ENCODE assay signal across 9 cellular contexts in genomic region chr16:73046484-73047214, GRCh38. TPM values are rescaled to one million over a fixed set of nuclear protein-coding genes. Genes with fewer than 3 reads are reported as not detected.
A peak's percentile ranks its signal among the peaks of the same experiment; 100 is the strongest.
DNase-seq lines count a peak whose midpoint lies in the region; ATAC-seq and TF ChIP-seq lines count a peak whose summit lies in the region.
"Had no signal": no experiment of that assay in that cellular context is flagged by ENCODE, and none has a peak within 500 bp of the region (broad histone marks: within the 10 kb centered on the region; RNA-seq: fewer than 3 reads in every experiment).

No MANE protein-coding gene starts in this region.

- no peaks in the 10 kb centered on the region for H3K36me3 Mint-ChIP-seq in activated CD8-positive, alpha-beta T cell treated with anti-CD3 and anti-CD28 coated beads, Interleukin-2, amount 10 ng/mL, durations not matched to agents 7 days and 5 days (ENCODE audit: low read depth)
- H3K36me3 Mint-ChIP-seq in stimulated activated naive B cell treated with anti-CD40 and anti-IgM and Interleukin-4, amounts not matched to agents 10 μg/mL and 1 μg/mL and 100 μg/mL, for 72 hours, result no peaks in the 10 kb centered on the region

- POLR2A ChIA-PET in activated CD8-positive, alpha-beta T cell treated with anti-CD3 and anti-CD28 coated beads, Interleukin-2, amount 10 ng/mL, durations not matched to agents 7 days and 5 days (lab: Charles Lee), result no interaction called here

- CTCF ChIA-PET in activated CD8-positive, alpha-beta T cell treated with anti-CD3 and anti-CD28 coated beads, Interleukin-2, amount 10 ng/mL, durations not matched to agents 7 days and 5 days (lab: Charles Lee), result no interaction called here

- H3K4me3 ChIP-seq in kidney epithelial cell (ENCODE audit: low read depth, low read length), result peak overlapping the region; percentile 74

- H3K36me3 ChIP-seq in kidney epithelial cell (ENCODE audit: control insufficient read depth, insufficient read depth, low read length), result no peaks in the 10 kb centered on the region

- H3K4me1 Mint-ChIP-seq in activated CD8-positive, alpha-beta T cell treated with anti-CD3 and anti-CD28 coated beads, Interleukin-2, amount 10 ng/mL, durations not matched to agents 7 days and 5 days (ENCODE audit: low read depth), result peaks cover 8% of the 10 kb centered on the region
- peaks cover 22 to 38% of the 10 kb centered on the region in 2 donors for H3K4me1 Mint-ChIP-seq in stimulated activated naive B cell treated with anti-CD40 and anti-IgM and Interleukin-4, amounts not matched to agents 10 μg/mL and 1 μg/mL and 100 μg/mL, for 72 hours

- H3K9me3 Mint-ChIP-seq in activated CD8-positive, alpha-beta T cell treated with anti-CD3 and anti-CD28 coated beads, Interleukin-2, amount 10 ng/mL, durations not matched to agents 7 days and 5 days (ENCODE audit: insufficient read depth), result no peaks in the 10 kb centered on the region
- no peaks in the 10 kb centered on the region for H3K9me3 Mint-ChIP-seq in stimulated activated naive B cell treated with anti-CD40 and anti-IgM and Interleukin-4, amounts not matched to agents 10 μg/mL and 1 μg/mL and 100 μg/mL, for 72 hours

- no peak overlapping the region for H3K27ac Mint-ChIP-seq in activated CD8-positive, alpha-beta T cell treated with anti-CD3 and anti-CD28 coated beads, Interleukin-2, amount 10 ng/mL, durations not matched to agents 7 days and 5 days
- no peak overlapping the region for H3K27ac Mint-ChIP-seq in stimulated activated naive B cell treated with anti-CD40 and anti-IgM and Interleukin-4, amounts not matched to agents 10 μg/mL and 1 μg/mL and 100 μg/mL, for 72 hours

- ATAC-seq in activated CD8-positive, alpha-beta T cell treated with anti-CD3 and anti-CD28 coated beads, Interleukin-2, amount 10 ng/mL, durations not matched to agents 7 days and 5 days, result no peak
- ATAC-seq in stimulated activated naive B cell treated with anti-CD40 and anti-IgM and Interleukin-4, amounts not matched to agents 10 μg/mL and 1 μg/mL and 100 μg/mL, for 72 hours (replicated peaks), result no peak
- ATAC-seq in HG03521 (IDR thresholded peaks at IDR 0.05; ENCODE audit: unreplicated experiment), result no peak

- H3K27me3 Mint-ChIP-seq in activated CD8-positive, alpha-beta T cell treated with anti-CD3 and anti-CD28 coated beads, Interleukin-2, amount 10 ng/mL, durations not matched to agents 7 days and 5 days (ENCODE audit: low read depth), result peaks cover 50% of the 10 kb centered on the region
- H3K27me3 Mint-ChIP-seq in stimulated activated naive B cell treated with anti-CD40 and anti-IgM and Interleukin-4, amounts not matched to agents 10 μg/mL and 1 μg/mL and 100 μg/mL, for 72 hours, result peaks cover 0 to 6% of the 10 kb centered on the region in 2 donors

- no peak for TF ChIP-seq CTCF in kidney epithelial cell (IDR thresholded peaks at IDR 0.05; ENCODE audit: insufficient read depth, low read length, poor library complexity, severe bottlenecking)

- no peaks in the 10 kb centered on the region for H3K27me3 ChIP-seq in kidney epithelial cell (ENCODE audit: control insufficient read depth, insufficient read depth, low read length)

- H3K4me3 Mint-ChIP-seq in activated CD8-positive, alpha-beta T cell treated with anti-CD3 and anti-CD28 coated beads, Interleukin-2, amount 10 ng/mL, durations not matched to agents 7 days and 5 days, result peak overlapping the region; percentile 67
- peak overlapping the region; percentile 81 to 82 for H3K4me3 Mint-ChIP-seq in stimulated activated naive B cell treated with anti-CD40 and anti-IgM and Interleukin-4, amounts not matched to agents 10 μg/mL and 1 μg/mL and 100 μg/mL, for 72 hours

- DNase-seq in NCI-H1417 (lab: John Stamatoyannopoulos, UW) (peak; percentile 13 to 32 (median 14)), NCI-H1417 treated with DMSO at 0.1 percent for 48 hours (lab: John Stamatoyannopoulos, UW) (no peak), kidney epithelial cell (ENCODE audit: low read depth) (no peak), dermis blood vessel endothelial cell (no peak), cerebellar nuclear complex (lab: John Stamatoyannopoulos, UW) (no peak)
- no peak for DNase-seq in activated CD8-positive, alpha-beta T cell treated with anti-CD3 and anti-CD28 coated beads, Interleukin-2, amount 10 ng/mL, durations not matched to agents 7 days and 5 days
- no peak for DNase-seq in stimulated activated naive B cell treated with anti-CD40 and anti-IgM and Interleukin-4, amounts not matched to agents 10 μg/mL and 1 μg/mL and 100 μg/mL, for 72 hours
- DNase-seq: T1000 had no signal

RNA-seq across cellular contexts. Expression of gene ZFHX3, which starts 1.3 kb away (rescaled TPM):
- total RNA-seq in activated CD8-positive, alpha-beta T cell treated with anti-CD3 and anti-CD28 coated beads, Interleukin-2, amount 10 ng/mL, durations not matched to agents 7 days and 5 days, result 1 to 10 TPM; 2.5 to 2.9 TPM
- total RNA-seq in kidney epithelial cell (19.9 and 29.0 TPM in 2 replicates), dermis blood vessel endothelial cell (5.6 and 9.1 TPM in 2 replicates)

Comparison
In these comparisons a context has a peak if more than half of its experiments do, and no peak if none do; other contexts are left out.
1. DNase-seq: peak in NCI-H1417 (3 of 3); none in NCI-H1417 treated with DMSO at 0.1 percent for 48 hours (single experiment), activated CD8-positive, alpha-beta T cell treated with anti-CD3 and anti-CD28 coated beads, Interleukin-2, amount 10 ng/mL, durations not matched to agents 7 days and 5 days (single experiment), kidney epithelial cell (single experiment), stimulated activated naive B cell treated with anti-CD40 and anti-IgM and Interleukin-4, amounts not matched to agents 10 μg/mL and 1 μg/mL and 100 μg/mL, for 72 hours (single experiment), dermis blood vessel endothelial cell (single experiment) and cerebellar nuclear complex (0 of 2).